ENCODE assay signal across 1 cellular context in the genomic region with DNA sequence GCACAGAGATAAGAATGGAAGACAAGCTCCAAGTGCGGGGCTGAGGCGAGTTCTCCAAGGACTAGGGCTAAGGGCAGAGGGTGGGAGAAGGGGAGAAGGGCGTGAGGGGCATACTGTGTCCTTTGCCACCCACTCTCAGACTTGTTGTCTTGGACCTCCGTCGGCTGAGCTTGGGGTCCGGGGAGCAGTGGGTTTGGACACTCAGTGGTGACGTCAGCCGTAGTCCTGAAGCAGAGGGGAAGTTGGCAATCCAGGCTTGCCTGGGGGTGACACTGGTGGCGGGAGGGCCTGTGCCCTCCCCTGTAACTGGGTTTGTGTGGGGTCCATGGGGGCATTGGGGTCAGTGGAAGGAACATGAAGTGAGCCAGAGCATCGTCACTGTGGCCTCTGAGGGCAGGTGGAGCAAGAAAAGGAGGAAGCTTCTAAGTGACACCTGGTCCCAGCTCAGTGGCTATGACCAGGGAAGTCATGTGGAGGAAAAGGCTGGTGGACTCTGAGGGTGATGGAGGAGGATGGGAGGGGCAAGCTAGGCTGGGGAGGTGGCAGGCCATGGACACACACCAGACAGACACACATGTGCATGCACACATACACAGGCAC.
TF ChIP-seq lines count a peak whose summit lies in the region.

No MANE protein-coding gene starts in this region.

TF ChIP-seq in IMR-90, 13 proteins besides CTCF, POLR2A, EP300 and RAD21:
- TF ChIP-seq MAZ (IDR thresholded peaks at IDR 0.05; ENCODE audit: borderline replicate concordance, low read depth, low read length) (no peak), SMC3 (IDR thresholded peaks at IDR 0.05; ENCODE audit: low read depth, low read length) (no peak), CHD1 (IDR thresholded peaks at IDR 0.05; ENCODE audit: low read depth, low read length) (no peak), FOS (IDR thresholded peaks at IDR 0.05; ENCODE audit: low read depth, low read length) (no peak), MAFK (IDR thresholded peaks at IDR 0.05; ENCODE audit: low read depth, low read length) (no peak), RCOR1 (IDR thresholded peaks at IDR 0.05; ENCODE audit: insufficient replicate concordance, low read length) (no peak), BHLHE40 (IDR thresholded peaks at IDR 0.05; ENCODE audit: low read depth, low read length) (no peak), RFX5 (IDR thresholded peaks at IDR 0.05; ENCODE audit: low read depth, low read length) (no peak), NFE2L2 (IDR thresholded peaks at IDR 0.05; ENCODE audit: low read depth, low read length) (no peak), MXI1 (IDR thresholded peaks at IDR 0.05; ENCODE audit: borderline replicate concordance, low read depth, low read length) (no peak), CEBPB (IDR thresholded peaks at IDR 0.05; ENCODE audit: low read depth, low read length) (no peak)
- TF ChIP-seq, protein P1, sequence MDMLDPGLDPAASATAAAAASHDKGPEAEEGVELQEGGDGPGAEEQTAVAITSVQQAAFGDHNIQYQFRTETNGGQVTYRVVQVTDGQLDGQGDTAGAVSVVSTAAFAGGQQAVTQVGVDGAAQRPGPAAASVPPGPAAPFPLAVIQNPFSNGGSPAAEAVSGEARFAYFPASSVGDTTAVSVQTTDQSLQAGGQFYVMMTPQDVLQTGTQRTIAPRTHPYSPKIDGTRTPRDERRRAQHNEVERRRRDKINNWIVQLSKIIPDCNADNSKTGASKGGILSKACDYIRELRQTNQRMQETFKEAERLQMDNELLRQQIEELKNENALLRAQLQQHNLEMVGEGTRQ (IDR thresholded peaks at IDR 0.05; ENCODE audit: low read depth, low read length): no peak
TF ChIP-seq in IMR-90: peak in this region for 0.
